Comparison of ENCODE assay signal across 8 cellular contexts in the genomic region with DNA sequence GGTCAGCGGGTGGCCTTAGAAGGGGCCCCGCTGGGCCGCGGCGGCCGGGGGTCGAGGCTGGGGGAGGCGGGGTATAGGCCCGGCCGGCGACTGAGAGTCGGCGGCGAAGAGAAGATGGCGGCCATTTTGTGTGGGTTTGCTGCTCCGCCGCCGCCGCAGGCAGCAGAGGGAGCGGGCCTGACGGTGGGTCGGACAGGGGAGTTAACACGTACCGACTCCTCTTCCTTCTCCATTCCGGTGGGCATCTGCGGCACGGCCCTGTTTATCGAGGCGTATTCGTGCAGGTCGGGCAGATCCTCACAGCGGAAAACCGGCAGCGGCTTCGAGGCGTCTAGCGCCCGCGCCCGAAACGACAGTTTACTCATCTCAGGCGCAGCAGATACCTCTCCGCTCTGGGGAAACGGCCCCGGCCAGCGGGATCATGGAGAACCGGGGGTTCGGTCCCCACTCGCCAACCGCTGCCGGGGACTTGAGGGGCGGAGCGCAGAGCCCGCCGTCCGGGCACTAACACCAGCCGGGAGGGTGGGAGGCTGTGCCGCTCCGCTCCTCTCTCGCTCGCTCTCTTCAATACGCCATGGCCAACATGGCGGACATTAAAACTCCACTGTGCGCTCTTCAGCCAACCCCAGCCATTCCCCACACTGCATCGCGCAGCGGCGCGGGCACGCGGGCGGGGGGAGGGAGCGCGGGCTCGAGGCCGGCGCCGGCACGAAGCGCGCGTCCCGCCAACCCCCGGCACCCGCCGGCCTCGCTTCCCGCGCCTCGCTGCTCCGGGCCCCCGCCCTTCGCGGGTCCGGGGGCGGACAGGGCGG. TPM values are rescaled to one million over a fixed set of nuclear protein-coding genes. Genes with fewer than 3 reads are reported as not detected.
DNase-seq lines count a peak whose midpoint lies in the region; ATAC-seq and TF ChIP-seq lines count a peak whose summit lies in the region.

A gene with protein sequence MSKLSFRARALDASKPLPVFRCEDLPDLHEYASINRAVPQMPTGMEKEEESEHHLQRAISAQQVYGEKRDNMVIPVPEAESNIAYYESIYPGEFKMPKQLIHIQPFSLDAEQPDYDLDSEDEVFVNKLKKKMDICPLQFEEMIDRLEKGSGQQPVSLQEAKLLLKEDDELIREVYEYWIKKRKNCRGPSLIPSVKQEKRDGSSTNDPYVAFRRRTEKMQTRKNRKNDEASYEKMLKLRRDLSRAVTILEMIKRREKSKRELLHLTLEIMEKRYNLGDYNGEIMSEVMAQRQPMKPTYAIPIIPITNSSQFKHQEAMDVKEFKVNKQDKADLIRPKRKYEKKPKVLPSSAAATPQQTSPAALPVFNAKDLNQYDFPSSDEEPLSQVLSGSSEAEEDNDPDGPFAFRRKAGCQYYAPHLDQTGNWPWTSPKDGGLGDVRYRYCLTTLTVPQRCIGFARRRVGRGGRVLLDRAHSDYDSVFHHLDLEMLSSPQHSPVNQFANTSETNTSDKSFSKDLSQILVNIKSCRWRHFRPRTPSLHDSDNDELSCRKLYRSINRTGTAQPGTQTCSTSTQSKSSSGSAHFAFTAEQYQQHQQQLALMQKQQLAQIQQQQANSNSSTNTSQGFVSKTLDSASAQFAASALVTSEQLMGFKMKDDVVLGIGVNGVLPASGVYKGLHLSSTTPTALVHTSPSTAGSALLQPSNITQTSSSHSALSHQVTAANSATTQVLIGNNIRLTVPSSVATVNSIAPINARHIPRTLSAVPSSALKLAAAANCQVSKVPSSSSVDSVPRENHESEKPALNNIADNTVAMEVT (minus strand): TSS at position 608 of the 812 bp plus-strand sequence. CDS start 243 bp downstream, at position 365.

- peaks cover 58% of the 10 kb centered on the region for H3K4me1 Mint-ChIP-seq in activated CD8-positive, alpha-beta T cell treated with anti-CD3 and anti-CD28 coated beads, Interleukin-2, amount 10 ng/mL, durations not matched to agents 7 days and 5 days (ENCODE audit: low read depth)

- CTCF ChIA-PET in activated CD8-positive, alpha-beta T cell treated with anti-CD3 and anti-CD28 coated beads, Interleukin-2, amount 10 ng/mL, durations not matched to agents 7 days and 5 days (lab: Charles Lee), result interaction anchor here (1.0 to 5.5 kb wide), 12 partner anchors 10 to 95 kb away, joined by 3 to 63 read pairs (median 10); no protein-coding TSS in a partner anchor

- DNase-seq in NCI-H748 (lab: John Stamatoyannopoulos, UW; ENCODE audit: unreplicated experiment), result peak; percentile 87
- DNase-seq in activated CD8-positive, alpha-beta T cell treated with anti-CD3 and anti-CD28 coated beads, Interleukin-2, amount 10 ng/mL, durations not matched to agents 7 days and 5 days, result peak; percentile 89
- peak; percentile 81 for DNase-seq in effector CD4-positive, alpha-beta T cell
- peak; percentile 90 to 95 for DNase-seq in lung microvascular endothelial cell (ENCODE audit: low read depth in 2 of 2)
- DNase-seq in stimulated activated CD4-positive, alpha-beta T cell treated with anti-CD3 and anti-CD28 coated beads, TNF-alpha, amount 100 ng/mL, for 48 hours (ENCODE audit: low read depth in 3 of 3), result peak; percentile 65 to 77 (median 76)

- ATAC-seq in HG03378 (IDR thresholded peaks at IDR 0.05; ENCODE audit: unreplicated experiment), result peak; percentile 61
- ATAC-seq in activated CD8-positive, alpha-beta T cell treated with anti-CD3 and anti-CD28 coated beads, Interleukin-2, amount 10 ng/mL, durations not matched to agents 7 days and 5 days, result peak; percentile 80

- H3K4me2 ChIP-seq in BLaER1 treated with 17β-estradiol and CSF1 and Interleukin-3, amounts not matched to agents 10 nM and 100 nM, result peak within 1 kb of the TSS; percentile 78 to 96 (median 89)

- H3K27me3 ChIP-seq in BLaER1 treated with 17β-estradiol and CSF1 and Interleukin-3, amounts not matched to agents 10 nM and 100 nM, result no peaks in the 10 kb centered on the region

- H3K27me3 Mint-ChIP-seq in activated CD8-positive, alpha-beta T cell treated with anti-CD3 and anti-CD28 coated beads, Interleukin-2, amount 10 ng/mL, durations not matched to agents 7 days and 5 days (ENCODE audit: low read depth), result no peaks in the 10 kb centered on the region

- peaks cover 14 to 30% (median 23%) of the 10 kb centered on the region in 11 experiments; a peak in 20 of 22 replicates for H3K36me3 ChIP-seq in BLaER1 treated with 17β-estradiol and CSF1 and Interleukin-3, amounts not matched to agents 10 nM and 100 nM

- TF ChIP-seq POLR2A in GM19099 (IDR thresholded peaks at IDR 0.05; ENCODE audit: extremely low read depth, insufficient read length, low read depth), result peak; percentile 97

- H3K27ac ChIP-seq in BLaER1 treated with 17β-estradiol and CSF1 and Interleukin-3, amounts not matched to agents 10 nM and 100 nM, result peak within 1 kb of the TSS; percentile 97 to 100 (median 100)

- no peaks in the 10 kb centered on the region for H3K9me3 Mint-ChIP-seq in activated CD8-positive, alpha-beta T cell treated with anti-CD3 and anti-CD28 coated beads, Interleukin-2, amount 10 ng/mL, durations not matched to agents 7 days and 5 days (ENCODE audit: insufficient read depth)

- H3K4me3 ChIP-seq in BLaER1 treated with 17β-estradiol and CSF1 and Interleukin-3, amounts not matched to agents 10 nM and 100 nM, result peak within 1 kb of the TSS; percentile 76 to 93 (median 86)

- H3K36me3 Mint-ChIP-seq in activated CD8-positive, alpha-beta T cell treated with anti-CD3 and anti-CD28 coated beads, Interleukin-2, amount 10 ng/mL, durations not matched to agents 7 days and 5 days (ENCODE audit: low read depth), result peaks cover 42% of the 10 kb centered on the region

- H4K20me1 ChIP-seq in BLaER1 treated with 17β-estradiol and CSF1 and Interleukin-3, amounts not matched to agents 10 nM and 100 nM, result peaks cover 0 to 68% (median 42%) of the 10 kb centered on the region in 11 experiments; a peak in 17 of 22 replicates

- H3K9ac ChIP-seq in BLaER1 treated with 17β-estradiol and CSF1 and Interleukin-3, amounts not matched to agents 10 nM and 100 nM, result peak within 1 kb of the TSS; percentile 99 to 100 (median 100)

- peaks cover 40 to 64% (median 52%) of the 10 kb centered on the region in 10 experiments for H3K4me1 ChIP-seq in BLaER1 treated with 17β-estradiol and CSF1 and Interleukin-3, amounts not matched to agents 10 nM and 100 nM

- H3K4me3 Mint-ChIP-seq in activated CD8-positive, alpha-beta T cell treated with anti-CD3 and anti-CD28 coated beads, Interleukin-2, amount 10 ng/mL, durations not matched to agents 7 days and 5 days, result peak within 1 kb of the TSS; percentile 92

- peak within 1 kb of the TSS; percentile 100 for H3K27ac Mint-ChIP-seq in activated CD8-positive, alpha-beta T cell treated with anti-CD3 and anti-CD28 coated beads, Interleukin-2, amount 10 ng/mL, durations not matched to agents 7 days and 5 days

- POLR2A ChIA-PET in activated CD8-positive, alpha-beta T cell treated with anti-CD3 and anti-CD28 coated beads, Interleukin-2, amount 10 ng/mL, durations not matched to agents 7 days and 5 days (lab: Charles Lee), result interaction anchor here (0.7 to 4.0 kb wide), 15 partner anchors 10 to 153 kb away, joined by 3 to 22 read pairs (median 4); no protein-coding TSS in a partner anchor

- H3K9me3 ChIP-seq in BLaER1 treated with 17β-estradiol and CSF1 and Interleukin-3, amounts not matched to agents 10 nM and 100 nM (replicated peaks in 1 of 11), result peaks cover 0 to 7% (median 0%) of the 10 kb centered on the region in 11 experiments; a peak in 4 of 22 replicates

RNA-seq across cellular contexts. Expression of the gene that starts here (rescaled TPM):
- 10 to 100 TPM; 40.9 to 43.5 TPM for total RNA-seq in activated CD8-positive, alpha-beta T cell treated with anti-CD3 and anti-CD28 coated beads, Interleukin-2, amount 10 ng/mL, durations not matched to agents 7 days and 5 days
- total RNA-seq in lung microvascular endothelial cell, result 12.2 and 26.2 TPM in 2 replicates

Comparison
In these comparisons a context has a peak if more than half of its experiments do, and no peak if none do; other contexts are left out.
1. Peak in every context shown above with its lines: DNase-seq, ATAC-seq, H3K4me3 ChIP-seq and H3K27ac ChIP-seq.